1 cellular context compared by ENCODE assay signal in the genomic region with DNA sequence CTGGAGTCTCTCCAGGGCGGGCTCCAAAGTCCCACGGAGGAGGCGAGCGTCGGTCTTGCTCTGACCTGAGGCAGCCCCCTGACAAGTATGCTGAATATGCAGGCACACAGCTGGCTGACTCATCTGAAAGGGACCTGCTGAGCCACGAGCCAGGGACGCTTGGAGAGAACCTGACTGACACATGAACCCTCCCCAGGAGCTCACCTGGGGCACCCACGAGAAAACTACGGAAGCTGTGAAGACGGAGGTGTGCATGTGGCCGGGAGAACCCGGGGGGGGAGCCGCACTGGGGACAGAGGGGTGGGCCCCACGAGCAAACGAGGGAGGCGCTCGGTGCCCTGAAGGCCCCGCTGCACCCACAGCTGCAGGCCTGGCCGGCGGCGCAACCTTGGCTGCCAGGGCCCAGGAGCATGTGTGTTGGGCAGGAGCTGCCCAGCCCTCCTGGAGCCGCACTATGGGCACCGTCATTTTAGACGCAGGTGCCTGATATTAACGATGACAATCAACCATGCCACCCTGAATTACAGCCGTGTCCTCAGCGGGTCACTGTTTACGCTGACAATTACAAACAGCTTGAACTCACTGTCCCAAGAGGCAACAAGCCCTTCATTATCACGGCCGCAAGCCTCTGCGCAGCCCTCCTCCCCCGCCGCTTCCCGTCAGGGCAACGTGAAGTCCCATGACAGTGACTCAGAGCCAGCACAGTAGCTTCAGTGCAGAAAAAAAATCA.
TF ChIP-seq lines count a peak whose summit lies in the region.

No MANE protein-coding gene starts in this region.

TF ChIP-seq in IMR-90, 13 proteins besides CTCF, POLR2A, EP300 and RAD21 (continued from another document):
- TF ChIP-seq FOS (IDR thresholded peaks at IDR 0.05; ENCODE audit: low read depth, low read length): peak; percentile 61
- no peak for TF ChIP-seq MXI1 (IDR thresholded peaks at IDR 0.05; ENCODE audit: borderline replicate concordance, low read depth, low read length)
- peak; percentile 42; the same call in 1 of the 2 replicates for TF ChIP-seq BHLHE40 (IDR thresholded peaks at IDR 0.05; ENCODE audit: low read depth, low read length)
TF ChIP-seq in IMR-90: peak in this region for 3.
